In genomic region chr9:96501981-96502833, GRCh38 we compare ENCODE assay signal across 1 cellular context.
TF ChIP-seq lines count a peak whose summit lies in the region.

No MANE protein-coding gene starts in this region.

TF ChIP-seq in IMR-90, 13 proteins besides CTCF, POLR2A, EP300 and RAD21 (continued from another document):
- TF ChIP-seq, protein P1, sequence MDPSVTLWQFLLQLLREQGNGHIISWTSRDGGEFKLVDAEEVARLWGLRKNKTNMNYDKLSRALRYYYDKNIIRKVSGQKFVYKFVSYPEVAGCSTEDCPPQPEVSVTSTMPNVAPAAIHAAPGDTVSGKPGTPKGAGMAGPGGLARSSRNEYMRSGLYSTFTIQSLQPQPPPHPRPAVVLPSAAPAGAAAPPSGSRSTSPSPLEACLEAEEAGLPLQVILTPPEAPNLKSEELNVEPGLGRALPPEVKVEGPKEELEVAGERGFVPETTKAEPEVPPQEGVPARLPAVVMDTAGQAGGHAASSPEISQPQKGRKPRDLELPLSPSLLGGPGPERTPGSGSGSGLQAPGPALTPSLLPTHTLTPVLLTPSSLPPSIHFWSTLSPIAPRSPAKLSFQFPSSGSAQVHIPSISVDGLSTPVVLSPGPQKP (IDR thresholded peaks at IDR 0.05; ENCODE audit: borderline replicate concordance, low read depth, low read length): no peak
- TF ChIP-seq, protein P2, sequence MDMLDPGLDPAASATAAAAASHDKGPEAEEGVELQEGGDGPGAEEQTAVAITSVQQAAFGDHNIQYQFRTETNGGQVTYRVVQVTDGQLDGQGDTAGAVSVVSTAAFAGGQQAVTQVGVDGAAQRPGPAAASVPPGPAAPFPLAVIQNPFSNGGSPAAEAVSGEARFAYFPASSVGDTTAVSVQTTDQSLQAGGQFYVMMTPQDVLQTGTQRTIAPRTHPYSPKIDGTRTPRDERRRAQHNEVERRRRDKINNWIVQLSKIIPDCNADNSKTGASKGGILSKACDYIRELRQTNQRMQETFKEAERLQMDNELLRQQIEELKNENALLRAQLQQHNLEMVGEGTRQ (IDR thresholded peaks at IDR 0.05; ENCODE audit: low read depth, low read length): no peak
- TF ChIP-seq RFX5 (IDR thresholded peaks at IDR 0.05; ENCODE audit: low read depth, low read length): no peak
- no peak for TF ChIP-seq MAFK (IDR thresholded peaks at IDR 0.05; ENCODE audit: low read depth, low read length)
